1 cellular context compared by ENCODE assay signal in genomic region chr1:7961199-7962010, GRCh38.
TF ChIP-seq lines count a peak whose summit lies in the region.

PARK7 (plus strand) TSS chr1:7961711; CDS start chr1:7962786, 1,075 bp downstream.

TF ChIP-seq in K562, 482 proteins besides CTCF, POLR2A, EP300 and RAD21 (continued from another document and continues in another):
- no peak for TF ChIP-seq ETS2 (tag; IDR thresholded peaks at IDR 0.05; ENCODE audit: borderline replicate concordance, poor library complexity, severe bottlenecking)
- TF ChIP-seq ZFP36 (IDR thresholded peaks at IDR 0.05; ENCODE audit: low read depth, low read length, partially characterized antibody): peak; percentile 63
- peak in 2 of 3 experiments; percentile 23 to 39 for TF ChIP-seq YY1 (IDR thresholded peaks at IDR 0.05; ENCODE audit: borderline replicate concordance in 1 of 3, control insufficient read depth in 1 of 3, extremely low read depth in 1 of 3, insufficient read depth in 3 of 3, insufficient read length in 1 of 3, insufficient replicate concordance in 2 of 3, low read depth in 1 of 3, low read length in 2 of 3)
- no peak for TF ChIP-seq HBP1 (CRISPR knock-in tag; IDR thresholded peaks at IDR 0.05)
- no peak for TF ChIP-seq MTA2 (IDR thresholded peaks at IDR 0.05; ENCODE audit: low read depth)
- no peak for TF ChIP-seq ESRRB (CRISPR knock-in tag; IDR thresholded peaks at IDR 0.05; ENCODE audit: borderline replicate concordance)
- no peak for TF ChIP-seq BACH1 (tag; IDR thresholded peaks at IDR 0.05)
- TF ChIP-seq HDAC3 (IDR thresholded peaks at IDR 0.05; ENCODE audit: borderline replicate concordance, partially characterized antibody): peak; percentile 77
- peak; percentile 60 for TF ChIP-seq ZBTB17 (CRISPR knock-in tag; IDR thresholded peaks at IDR 0.05)
- TF ChIP-seq CAMTA2 (CRISPR knock-in tag; conservative IDR thresholded peaks at IDR 0.05): no peak
- no peak for TF ChIP-seq RBM15 (IDR thresholded peaks at IDR 0.05; ENCODE audit: insufficient read depth, low read length)
- peak; percentile 33; the same call in 1 of the 2 replicates for TF ChIP-seq NCOA6 (IDR thresholded peaks at IDR 0.05)
- no peak for TF ChIP-seq CCAR2 (IDR thresholded peaks at IDR 0.05; ENCODE audit: low read depth, low read length)
- peak; percentile 83 for TF ChIP-seq REST (CRISPR knock-in tag; IDR thresholded peaks at IDR 0.05; ENCODE audit: low read depth)
- peak; percentile 42 for TF ChIP-seq TEAD4 (IDR thresholded peaks at IDR 0.05; ENCODE audit: low read length)
- no peak for TF ChIP-seq TEAD4 (CRISPR knock-in tag; IDR thresholded peaks at IDR 0.05; ENCODE audit: borderline replicate concordance)
- TF ChIP-seq ZNF507 (tag; conservative IDR thresholded peaks at IDR 0.05): no peak
- TF ChIP-seq ZNF696 (CRISPR knock-in tag; conservative IDR thresholded peaks at IDR 0.05): no peak
- no peak for TF ChIP-seq ZNF668 (CRISPR knock-in tag; IDR thresholded peaks at IDR 0.05)
- TF ChIP-seq STAT6 (CRISPR knock-in tag; IDR thresholded peaks at IDR 0.05): peak; percentile 44; the same call in 1 of the 2 replicates
- peak; percentile 60; the same call in 1 of the 2 replicates for TF ChIP-seq NKRF (IDR thresholded peaks at IDR 0.05; ENCODE audit: borderline replicate concordance)
- TF ChIP-seq ZNF354B (CRISPR knock-in tag; IDR thresholded peaks at IDR 0.05): no peak
- peak; percentile 44; the same call in 1 of the 2 replicates for TF ChIP-seq RFX5 (IDR thresholded peaks at IDR 0.05; ENCODE audit: low read depth, low read length)
- TF ChIP-seq ZNF785 (CRISPR knock-in tag; IDR thresholded peaks at IDR 0.05): no peak
- TF ChIP-seq MEIS2 (IDR thresholded peaks at IDR 0.05; ENCODE audit: partially characterized antibody): peak; percentile 97
- peak; percentile 95 for TF ChIP-seq ETV5 (CRISPR knock-in tag; IDR thresholded peaks at IDR 0.05; ENCODE audit: low read depth)
- TF ChIP-seq ZNF586 (CRISPR knock-in tag; conservative IDR thresholded peaks at IDR 0.05): no peak
- TF ChIP-seq ATF1 (CRISPR knock-in tag; IDR thresholded peaks at IDR 0.05): peak; percentile 48; the same call in 1 of the 2 replicates
- TF ChIP-seq ATF1 (tag; IDR thresholded peaks at IDR 0.05): peak; percentile 97
- no peak for TF ChIP-seq BRF1 (IDR thresholded peaks at IDR 0.05; ENCODE audit: borderline replicate concordance, extremely low read depth, insufficient read length)
- peak; percentile 92 to 97 for TF ChIP-seq MNT (conservative IDR thresholded peaks at IDR 0.05)
- TF ChIP-seq XRCC4 (IDR thresholded peaks at IDR 0.05; ENCODE audit: extremely low read depth, insufficient read depth, insufficient read length): no peak
- TF ChIP-seq ZNF511 (CRISPR knock-in tag; IDR thresholded peaks at IDR 0.05): 0 out of 2 replicates have a peak, but pooled peaks have one; percentile 42
- no peak for TF ChIP-seq ZNF3 (CRISPR knock-in tag; IDR thresholded peaks at IDR 0.05)
- peak; percentile 67 for TF ChIP-seq ELF2 (CRISPR knock-in tag; IDR thresholded peaks at IDR 0.05)
- no peak; the same call in 1 of the 2 replicates for TF ChIP-seq ZSCAN29 (IDR thresholded peaks at IDR 0.05)
- TF ChIP-seq SAP30 (IDR thresholded peaks at IDR 0.05; ENCODE audit: borderline replicate concordance, insufficient read depth, low read depth, low read length, poor library complexity, severe bottlenecking): peak; percentile 67
- peak; percentile 87 for TF ChIP-seq MAZ (CRISPR knock-in tag; conservative IDR thresholded peaks at IDR 0.05 in 1 of 2, IDR thresholded peaks at IDR 0.05 in 1 of 2)
- TF ChIP-seq AFF4 (CRISPR knock-in tag; IDR thresholded peaks at IDR 0.05): peak; percentile 87
- no peak for TF ChIP-seq ETV6 (IDR thresholded peaks at IDR 0.05; ENCODE audit: borderline replicate concordance in 1 of 2, low read depth in 2 of 2, low read length in 1 of 2)
- TF ChIP-seq ETV6 (CRISPR knock-in tag; IDR thresholded peaks at IDR 0.05; ENCODE audit: borderline replicate concordance): peak; percentile 88; the same call in 1 of the 2 replicates
- peak; percentile 78 for TF ChIP-seq PHF21A (IDR thresholded peaks at IDR 0.05; ENCODE audit: borderline replicate concordance, low read depth)
- TF ChIP-seq CTBP1 (IDR thresholded peaks at IDR 0.05; ENCODE audit: borderline replicate concordance): peak; percentile 92
- peak; percentile 47 for TF ChIP-seq CHD2 (IDR thresholded peaks at IDR 0.05; ENCODE audit: low read depth, low read length)
- peak; percentile 77; the same call in 1 of the 2 replicates for TF ChIP-seq ZNF263 (CRISPR knock-in tag; IDR thresholded peaks at IDR 0.05; ENCODE audit: borderline replicate concordance)
- peak; percentile 96 for TF ChIP-seq POLR2H (tag; IDR thresholded peaks at IDR 0.05; ENCODE audit: low read depth)
